Comparison of ENCODE assay signal across 10 cellular contexts in the genomic region with DNA sequence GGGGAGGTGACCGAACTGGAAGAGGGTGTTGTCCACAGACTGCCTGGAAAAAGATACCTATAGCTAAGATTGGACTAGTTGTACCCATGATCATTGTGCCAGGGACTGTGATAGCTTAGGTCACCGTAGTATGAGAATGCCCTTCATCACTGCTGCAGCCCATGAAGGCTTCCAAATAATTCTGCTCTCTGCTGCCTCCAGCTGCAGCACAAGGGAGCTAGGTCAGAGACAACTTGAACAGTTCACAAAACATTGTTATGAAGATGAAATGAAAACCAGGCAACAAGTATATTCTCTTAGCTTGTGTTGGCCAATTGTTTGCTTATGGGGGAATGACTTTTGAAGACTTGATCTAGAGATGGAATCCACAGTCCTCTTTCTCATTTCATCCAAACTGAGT.
DNase-seq lines count a peak whose midpoint lies in the region; ATAC-seq and TF ChIP-seq lines count a peak whose summit lies in the region.
"Had no signal": no experiment of that assay in that cellular context is flagged by ENCODE, and none has a peak within 500 bp of the region (broad histone marks: within the 10 kb centered on the region; RNA-seq: fewer than 3 reads in every experiment).

No MANE protein-coding gene starts in this region.

- H3K36me3 ChIP-seq in BJ (ENCODE audit: control insufficient read depth, insufficient read depth, low read length) = no peaks in the 10 kb centered on the region
- H3K36me3 ChIP-seq: heart right ventricle had no signal

- POLR2A ChIA-PET in BJ (lab: Charles Lee) = no interaction called here

- DNase-seq in BJ (ENCODE audit: low read depth) (no peak), OCI-M1 (lab: John Stamatoyannopoulos, UW) (peak; percentile 40), foreskin keratinocyte (no peak), superior temporal gyrus (ENCODE audit: extremely low spot score) (no peak), 8988T (no peak)
- DNase-seq: central memory CD4-positive, alpha-beta T cell; heart right ventricle had no signal

- H3K4me1 ChIP-seq in foreskin keratinocyte = peaks cover 3% of the 10 kb centered on the region
- H3K4me1 ChIP-seq: heart right ventricle had no signal

- no peak overlapping the region for H3K27ac ChIP-seq in foreskin keratinocyte
- H3K27ac ChIP-seq: heart right ventricle had no signal

- TF ChIP-seq CTCF in BJ (IDR thresholded peaks at IDR 0.05; ENCODE audit: insufficient read depth, low read depth, low read length) (peak; percentile 32), foreskin keratinocyte (conservative IDR thresholded peaks at IDR 0.05) (peak; percentile 37)

- no peaks in the 10 kb centered on the region for H3K27me3 ChIP-seq in BJ (ENCODE audit: control insufficient read depth, insufficient read depth, low read length)
- no peaks in the 10 kb centered on the region for H3K27me3 ChIP-seq in foreskin keratinocyte
- H3K27me3 ChIP-seq: heart right ventricle had no signal

- ATAC-seq in GM18511 (IDR thresholded peaks at IDR 0.05; ENCODE audit: unreplicated experiment) = peak; percentile 57
- peak; percentile 57 for ATAC-seq in foreskin keratinocyte
- ATAC-seq in GM18907 (IDR thresholded peaks at IDR 0.05; ENCODE audit: unreplicated experiment) = no peak
- ATAC-seq: heart right ventricle, sciatic nerve had no signal

- CTCF ChIA-PET in BJ (lab: Yijun Ruan, JAX) = interaction anchor here (0.6 to 1.4 kb wide), 3 partner anchors 9 to 264 kb away, joined by 3 to 4 read pairs (median 3); no protein-coding TSS in a partner anchor

- no peak overlapping the region for H3K4me3 ChIP-seq in BJ (ENCODE audit: low read depth, low read length)
- H3K4me3 ChIP-seq: heart right ventricle had no signal
